1 cellular context compared by ENCODE assay signal in the genomic region with DNA sequence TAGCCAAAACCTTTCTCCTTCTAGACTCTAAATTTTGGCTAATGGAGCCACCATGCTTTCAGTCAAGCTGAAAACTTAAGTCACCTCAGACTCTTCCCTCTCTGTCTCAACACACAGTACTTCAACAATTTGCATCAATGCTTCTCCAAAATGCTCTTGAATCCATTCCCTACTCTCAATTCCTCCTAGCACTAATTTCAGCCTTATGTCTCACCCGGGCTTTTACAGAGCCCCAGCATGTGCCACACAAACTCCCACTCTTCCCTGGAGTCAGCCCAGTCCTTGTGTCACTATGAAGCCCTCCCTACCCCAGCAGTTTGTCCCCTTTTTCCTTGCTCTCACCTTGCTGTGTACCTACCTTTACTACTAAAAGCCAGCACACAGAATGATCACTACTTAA.
TF ChIP-seq lines count a peak whose summit lies in the region.

No MANE protein-coding gene starts in this region.

TF ChIP-seq in IMR-90, 13 proteins besides CTCF, POLR2A, EP300 and RAD21:
- TF ChIP-seq NFE2L2 (IDR thresholded peaks at IDR 0.05; ENCODE audit: low read depth, low read length) (no peak), CHD1 (IDR thresholded peaks at IDR 0.05; ENCODE audit: low read depth, low read length) (no peak), MAFK (IDR thresholded peaks at IDR 0.05; ENCODE audit: low read depth, low read length) (no peak), FOS (IDR thresholded peaks at IDR 0.05; ENCODE audit: low read depth, low read length) (no peak), BHLHE40 (IDR thresholded peaks at IDR 0.05; ENCODE audit: low read depth, low read length) (no peak)
- TF ChIP-seq, protein P1, sequence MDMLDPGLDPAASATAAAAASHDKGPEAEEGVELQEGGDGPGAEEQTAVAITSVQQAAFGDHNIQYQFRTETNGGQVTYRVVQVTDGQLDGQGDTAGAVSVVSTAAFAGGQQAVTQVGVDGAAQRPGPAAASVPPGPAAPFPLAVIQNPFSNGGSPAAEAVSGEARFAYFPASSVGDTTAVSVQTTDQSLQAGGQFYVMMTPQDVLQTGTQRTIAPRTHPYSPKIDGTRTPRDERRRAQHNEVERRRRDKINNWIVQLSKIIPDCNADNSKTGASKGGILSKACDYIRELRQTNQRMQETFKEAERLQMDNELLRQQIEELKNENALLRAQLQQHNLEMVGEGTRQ (IDR thresholded peaks at IDR 0.05; ENCODE audit: low read depth, low read length): no peak
